Comparison of ENCODE assay signal across 8 cellular contexts in the genomic region with DNA sequence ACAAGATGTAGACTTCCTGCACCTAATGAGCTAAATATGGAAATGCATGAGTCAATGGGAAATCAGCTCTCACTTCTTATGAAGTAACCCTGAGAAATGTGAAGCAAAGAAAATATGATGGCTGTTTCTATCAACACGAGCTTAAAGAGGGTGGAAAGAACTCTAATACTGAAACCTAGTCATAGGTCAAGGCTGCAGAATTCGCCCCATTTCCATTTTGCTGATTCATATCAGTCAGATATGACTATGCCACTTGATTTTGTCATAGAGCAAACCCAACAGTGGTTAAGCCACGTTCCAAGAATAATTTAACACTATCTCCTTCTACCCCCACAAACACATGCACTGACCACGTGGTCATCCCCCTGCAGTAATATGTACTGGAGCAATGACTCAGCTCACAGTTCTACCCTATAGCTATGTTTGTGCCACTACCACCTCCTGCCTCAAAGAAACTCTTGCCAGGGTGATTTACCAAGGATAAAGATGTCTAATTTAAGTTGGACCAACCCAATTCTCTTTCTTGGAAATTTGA.
DNase-seq lines count a peak whose midpoint lies in the region; ATAC-seq and TF ChIP-seq lines count a peak whose summit lies in the region.

No MANE protein-coding gene starts in this region.

- POLR2A ChIA-PET in HEK293T (lab: Yijun Ruan, JAX) = no interaction called here

- no peak for TF ChIP-seq CTCF in AG09319 (IDR thresholded peaks at IDR 0.05; ENCODE audit: low read depth, low read length)
- no peak for TF ChIP-seq CTCF in Peyer's patch (IDR thresholded peaks at IDR 0.05)

- H3K4me1 ChIP-seq in Peyer's patch = no peaks in the 10 kb centered on the region

- DNase-seq in AG09319 (ENCODE audit: extremely low read depth, low read depth) = peak; percentile 90
- DNase-seq in T1000 (lab: John Stamatoyannopoulos, UW) = peak; percentile 100
- peak; percentile 90 for DNase-seq in glomerular visceral epithelial cell (ENCODE audit: extremely low spot score)
- no peak for DNase-seq in Peyer's patch
- DNase-seq in cortex of kidney (lab: John Stamatoyannopoulos, UW) = no peak
- DNase-seq in HEK293T (ENCODE audit: extremely low spot score) = no peak

- CTCF ChIA-PET in HEK293T (lab: Yijun Ruan, JAX) = no interaction called here

- no peak overlapping the region for H3K27ac ChIP-seq in Peyer's patch

- H3K27me3 ChIP-seq in Peyer's patch = no peaks in the 10 kb centered on the region

- peak; percentile 90 for ATAC-seq in GM19043 (IDR thresholded peaks at IDR 0.05; ENCODE audit: low read depth, unreplicated experiment)
- ATAC-seq in HG03097 (IDR thresholded peaks at IDR 0.05; ENCODE audit: low FRiP score, unreplicated experiment) = peak; percentile 95

- no peak overlapping the region for H3K4me3 ChIP-seq in Peyer's patch

- H3K9me3 ChIP-seq in Peyer's patch = no peaks in the 10 kb centered on the region

- H3K36me3 ChIP-seq in Peyer's patch = no peaks in the 10 kb centered on the region

- TF ChIP-seq POLR2A in Peyer's patch (IDR thresholded peaks at IDR 0.05) = no peak

TF ChIP-seq in HEK293T, 16 proteins besides CTCF, POLR2A, EP300 and RAD21:
- TF ChIP-seq NFRKB (IDR thresholded peaks at IDR 0.05) (no peak), L3MBTL2 (conservative IDR thresholded peaks at IDR 0.05) (no peak), FOXM1 (IDR thresholded peaks at IDR 0.05; ENCODE audit: borderline replicate concordance) (no peak), PKNOX1 (IDR thresholded peaks at IDR 0.05) (no peak), LEF1 (IDR thresholded peaks at IDR 0.05; ENCODE audit: borderline replicate concordance) (no peak), CTBP1 (IDR thresholded peaks at IDR 0.05; ENCODE audit: borderline replicate concordance) (no peak), ARNT (IDR thresholded peaks at IDR 0.05) (no peak), ELF4 (IDR thresholded peaks at IDR 0.05) (no peak), TARDBP (IDR thresholded peaks at IDR 0.05) (no peak), BHLHE40 (IDR thresholded peaks at IDR 0.05; ENCODE audit: borderline replicate concordance) (no peak), HDGF (IDR thresholded peaks at IDR 0.05; ENCODE audit: borderline replicate concordance) (no peak), SUZ12 (IDR thresholded peaks at IDR 0.05) (no peak), SP1 (IDR thresholded peaks at IDR 0.05) (no peak)
TF ChIP-seq in HEK293T: peak in this region for 0.

Comparison
In these comparisons a context has a peak if more than half of its experiments do, and no peak if none do; other contexts are left out.
1. DNase-seq: peak in AG09319 (single experiment), T1000 (single experiment) and glomerular visceral epithelial cell (single experiment); none in Peyer's patch (0 of 3), cortex of kidney (single experiment) and HEK293T (single experiment).